ENCODE assay signal across 12 cellular contexts in genomic region chr4:8506373-8507250, GRCh38.
DNase-seq lines count a peak whose midpoint lies in the region; ATAC-seq lines count a peak whose summit lies in the region.
"Had no signal": no experiment of that assay in that cellular context is flagged by ENCODE, and none has a peak within 500 bp of the region (broad histone marks: within the 10 kb centered on the region; RNA-seq: fewer than 3 reads in every experiment).

No MANE protein-coding gene starts in this region.

- H3K9me3 ChIP-seq in iPS-20b (ENCODE audit: insufficient read depth, low read depth, low read length) (no peaks in the 10 kb centered on the region), T-helper 17 cell (ENCODE audit: control insufficient read depth, low read length, poor library complexity, severe bottlenecking) (no peaks in the 10 kb centered on the region)

- H3K4me3 ChIP-seq in iPS-20b (ENCODE audit: low read length) (no peak overlapping the region), rectal smooth muscle tissue (ENCODE audit: low read length) (peak overlapping the region; percentile 20)

- H3K27ac ChIP-seq in iPS-20b (ENCODE audit: low read length): peak overlapping the region; percentile 34
- H3K27ac ChIP-seq in rectal smooth muscle tissue (ENCODE audit: low read depth, low read length): peak overlapping the region; percentile 82

- peaks cover 17% of the 10 kb centered on the region; the same call in 1 of the 2 replicates for H3K4me1 ChIP-seq in iPS-20b (ENCODE audit: insufficient read depth, low read length)
- peaks cover 17% of the 10 kb centered on the region for H3K4me1 ChIP-seq in rectal smooth muscle tissue (ENCODE audit: control insufficient read depth, insufficient read depth, low read length)

- H3K27ac Mint-ChIP-seq in T-helper 17 cell: no peak overlapping the region
- H3K27ac Mint-ChIP-seq: CD8-positive, alpha-beta memory T cell had no signal

- H3K36me3 Mint-ChIP-seq in T-helper 17 cell (ENCODE audit: low read depth): peaks cover 11% of the 10 kb centered on the region
- H3K36me3 Mint-ChIP-seq: CD8-positive, alpha-beta memory T cell had no signal

- H3K9ac ChIP-seq in iPS-20b (ENCODE audit: low read depth, low read length): peak overlapping the region; percentile 11; the same call in 1 of the 2 replicates
- H3K9ac ChIP-seq in rectal smooth muscle tissue (ENCODE audit: low read length): no peak overlapping the region

- H3K27me3 ChIP-seq in iPS-20b (ENCODE audit: insufficient read depth, low read length): no peaks in the 10 kb centered on the region
- no peaks in the 10 kb centered on the region for H3K27me3 ChIP-seq in rectal smooth muscle tissue (ENCODE audit: control insufficient read depth, insufficient read depth, low read length)

- H3K36me3 ChIP-seq in iPS-20b (ENCODE audit: insufficient read depth, low read depth, low read length): no peaks in the 10 kb centered on the region
- H3K36me3 ChIP-seq in rectal smooth muscle tissue (ENCODE audit: control insufficient read depth, insufficient read depth, low read length): no peaks in the 10 kb centered on the region

- H3K4me1 Mint-ChIP-seq in T-helper 17 cell: peaks cover 4% of the 10 kb centered on the region
- H3K4me1 Mint-ChIP-seq: CD8-positive, alpha-beta memory T cell had no signal

- DNase-seq in C1 segment of cervical spinal cord (lab: John Stamatoyannopoulos, UW): peak in 10 of 14 donors; percentile 3 to 72 (median 62)
- peak; percentile 74 for DNase-seq in brain pericyte (ENCODE audit: low read depth, low spot score)
- no peak for DNase-seq in T-helper 17 cell
- DNase-seq: CD8-positive, alpha-beta memory T cell; effector memory CD4-positive, alpha-beta T cell; mammary epithelial cell; SHP77 treated with DMSO at 0.1 percent for 48 hours had no signal

- ATAC-seq in T-helper 17 cell (no peak), GM19397 (IDR thresholded peaks at IDR 0.05; ENCODE audit: unreplicated experiment) (no peak), GM21717 (IDR thresholded peaks at IDR 0.05; ENCODE audit: unreplicated experiment) (no peak), HG02970 (IDR thresholded peaks at IDR 0.05; ENCODE audit: low FRiP score, unreplicated experiment) (no peak)

- H3K4me3 Mint-ChIP-seq in T-helper 17 cell: no peak overlapping the region
- H3K4me3 Mint-ChIP-seq: CD8-positive, alpha-beta memory T cell had no signal

- H3K27me3 Mint-ChIP-seq in T-helper 17 cell: no peaks in the 10 kb centered on the region

Comparison
In these comparisons a context has a peak if more than half of its experiments do, and no peak if none do; other contexts are left out.
1. DNase-seq: peak in C1 segment of cervical spinal cord (10 of 14) and brain pericyte (single experiment); none in T-helper 17 cell (0 of 3).